In genomic region chr13:28229522-28229921, GRCh38 we compare ENCODE assay signal across 17 cellular contexts.
"Had no signal": no experiment of that assay in that cellular context is flagged by ENCODE, and none has a peak within 500 bp of the region (broad histone marks: within the 10 kb centered on the region; RNA-seq: fewer than 3 reads in every experiment).

No MANE protein-coding gene starts in this region.

- H3K4me1 Mint-ChIP-seq: activated CD4-positive, alpha-beta memory T cell treated with anti-CD3 and anti-CD28 coated beads, Interleukin-2, amount 10 ng/mL, durations not matched to agents 7 days and 5 days; activated CD4-positive, alpha-beta T cell treated with anti-CD3 and anti-CD28 coated beads, Interleukin-2, amount 10 ng/mL, durations not matched to agents 24 days and 14 days had no signal

- H3K27ac Mint-ChIP-seq: activated CD4-positive, alpha-beta memory T cell treated with anti-CD3 and anti-CD28 coated beads, Interleukin-2, amount 10 ng/mL, durations not matched to agents 7 days and 5 days; activated CD4-positive, alpha-beta T cell treated with anti-CD3 and anti-CD28 coated beads, Interleukin-2, amount 10 ng/mL, durations not matched to agents 24 days and 14 days; activated naive CD4-positive, alpha-beta T cell treated with anti-CD3 and anti-CD28 coated beads, Interleukin-2, amount 50 U/mL, for 72 hours; activated T-helper 1 cell treated with anti-CD3 and anti-CD28 coated beads, Interleukin-12 subunit alpha, Interleukin-12 subunit beta, Interleukin-2, Interleukin-4 antibody, amounts not matched to agents 30 ng/mL and 10 ng/mL and 1 ng/mL, durations not matched to agents 14 hours and 24 hours and 36 hours had no signal

- H3K27ac ChIP-seq: colonic mucosa, dorsolateral prefrontal cortex, epithelial cell of prostate, heart left ventricle, lower lobe of right lung, prostate gland, tibial nerve had no signal

- H3K4me3 ChIP-seq: colonic mucosa, dorsolateral prefrontal cortex, heart left ventricle, lower lobe of right lung, prostate gland, tibial nerve had no signal

- ATAC-seq: activated CD4-positive, CD25-positive, alpha-beta regulatory T cell treated with anti-CD3 and anti-CD28 coated beads, Interleukin-2, amount 50 U/mL, for 24 hours; activated naive CD4-positive, alpha-beta T cell treated with anti-CD3 and anti-CD28 coated beads, Interleukin-2, amount 50 U/mL, for 72 hours; heart left ventricle; lower lobe of right lung; naive thymus-derived CD4-positive, alpha-beta T cell; stimulated activated naive CD8-positive, alpha-beta T cell treated with anti-CD3 and anti-CD28 coated beads, Interleukin-15, Interleukin-2, amounts not matched to agents 100 U/mL and 50 U/mL, for 24 hours had no signal

- H3K9me3 ChIP-seq: colonic mucosa, heart left ventricle, lower lobe of right lung, prostate gland, tibial nerve had no signal

- H3K4me1 ChIP-seq: colonic mucosa, heart left ventricle, lower lobe of right lung, prostate gland, tibial nerve had no signal

- H3K4me3 Mint-ChIP-seq: activated CD4-positive, alpha-beta memory T cell treated with anti-CD3 and anti-CD28 coated beads, Interleukin-2, amount 10 ng/mL, durations not matched to agents 7 days and 5 days; activated CD4-positive, alpha-beta T cell treated with anti-CD3 and anti-CD28 coated beads, Interleukin-2, amount 10 ng/mL, durations not matched to agents 24 days and 14 days; activated T-helper 1 cell treated with anti-CD3 and anti-CD28 coated beads, Interleukin-12 subunit alpha, Interleukin-12 subunit beta, Interleukin-2, Interleukin-4 antibody, amounts not matched to agents 30 ng/mL and 10 ng/mL and 1 ng/mL, durations not matched to agents 14 hours and 24 hours and 36 hours; naive thymus-derived CD4-positive, alpha-beta T cell had no signal

- H3K9me3 Mint-ChIP-seq: activated CD4-positive, alpha-beta memory T cell treated with anti-CD3 and anti-CD28 coated beads, Interleukin-2, amount 10 ng/mL, durations not matched to agents 7 days and 5 days; activated CD4-positive, alpha-beta T cell treated with anti-CD3 and anti-CD28 coated beads, Interleukin-2, amount 10 ng/mL, durations not matched to agents 24 days and 14 days; activated naive CD4-positive, alpha-beta T cell treated with anti-CD3 and anti-CD28 coated beads, Interleukin-2, amount 50 U/mL, for 72 hours; activated T-helper 1 cell treated with anti-CD3 and anti-CD28 coated beads, Interleukin-12 subunit alpha, Interleukin-12 subunit beta, Interleukin-2, Interleukin-4 antibody, amounts not matched to agents 30 ng/mL and 10 ng/mL and 1 ng/mL, durations not matched to agents 14 hours and 24 hours and 36 hours had no signal

- H3K27me3 ChIP-seq: colonic mucosa, dorsolateral prefrontal cortex, heart left ventricle, tibial nerve had no signal

- DNase-seq: activated CD4-positive, alpha-beta memory T cell treated with anti-CD3 and anti-CD28 coated beads, Interleukin-2, amount 10 ng/mL, durations not matched to agents 7 days and 5 days; activated CD4-positive, alpha-beta T cell treated with anti-CD3 and anti-CD28 coated beads, Interleukin-2, amount 10 ng/mL, durations not matched to agents 24 days and 14 days; activated gamma-delta T cell; colonic mucosa; dorsolateral prefrontal cortex; heart left ventricle; kidney; lower lobe of right lung; naive thymus-derived CD4-positive, alpha-beta T cell; stimulated activated CD4-positive, alpha-beta T cell treated with anti-CD3 and anti-CD28 coated beads, Interleukin-4, amount 100 ng/mL, for 4 hours; stimulated activated naive CD8-positive, alpha-beta T cell treated with anti-CD3 and anti-CD28 coated beads, Interleukin-15, Interleukin-2, amounts not matched to agents 100 U/mL and 50 U/mL, for 24 hours had no signal

- H3K36me3 ChIP-seq: colonic mucosa, prostate gland had no signal

- H3K27me3 Mint-ChIP-seq: activated CD4-positive, alpha-beta memory T cell treated with anti-CD3 and anti-CD28 coated beads, Interleukin-2, amount 10 ng/mL, durations not matched to agents 7 days and 5 days; activated CD4-positive, alpha-beta T cell treated with anti-CD3 and anti-CD28 coated beads, Interleukin-2, amount 10 ng/mL, durations not matched to agents 24 days and 14 days; naive thymus-derived CD4-positive, alpha-beta T cell had no signal
